Comparison of ENCODE assay signal across 2 cellular contexts in the genomic region with DNA sequence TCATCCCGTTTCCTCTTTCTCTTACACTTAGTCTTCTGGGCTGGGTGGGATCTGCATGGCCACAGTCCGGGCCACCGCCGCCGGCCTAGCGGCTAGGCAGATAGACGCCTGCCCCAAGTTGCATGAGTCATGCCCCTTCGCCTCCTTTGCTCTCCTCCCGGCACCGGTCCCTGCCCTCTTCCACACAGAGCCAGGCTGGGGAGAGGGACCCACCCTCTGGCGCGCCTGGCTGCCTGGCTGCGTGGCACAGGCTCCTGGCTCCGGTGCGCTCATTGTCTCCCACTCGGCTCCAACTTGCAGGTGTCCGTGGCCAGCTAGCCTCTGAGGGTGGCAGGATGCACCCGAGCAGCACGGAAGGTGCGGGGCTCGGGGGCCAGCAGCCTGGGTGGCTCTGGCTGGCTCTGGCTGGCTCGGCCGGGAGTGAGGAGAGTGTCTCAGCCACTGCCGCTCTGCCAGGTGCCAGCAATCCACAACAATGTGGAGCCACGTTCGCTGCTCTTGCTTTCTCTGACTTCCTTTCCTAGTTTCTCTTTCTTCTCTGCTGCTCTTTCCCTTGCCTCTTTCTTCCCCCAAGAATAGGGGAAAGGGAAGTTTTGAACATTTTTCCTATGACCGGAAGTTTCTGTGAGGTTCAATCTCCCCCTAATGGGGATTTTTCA.
TF ChIP-seq lines count a peak whose summit lies in the region.

No MANE protein-coding gene starts in this region.

TF ChIP-seq in HepG2, 621 proteins besides CTCF, POLR2A, EP300 and RAD21:
- TF ChIP-seq ZNF282 (IDR thresholded peaks at IDR 0.05; ENCODE audit: partially characterized antibody) (no peak), RBFOX2 (IDR thresholded peaks at IDR 0.05; ENCODE audit: low read depth, low read length) (peak; percentile 66), XRCC5 (optimal IDR thresholded peaks at IDR 0.05; ENCODE audit: low read length) (no peak), ZC3H13 (CRISPR knock-in tag; IDR thresholded peaks at IDR 0.05) (peak; percentile 51; the same call in 1 of the 2 replicates), ZC3H4 (CRISPR knock-in tag; IDR thresholded peaks at IDR 0.05; ENCODE audit: borderline replicate concordance) (no peak), AGO2 (optimal IDR thresholded peaks at IDR 0.05; ENCODE audit: low read depth, low read length) (peak; percentile 86)
- TF ChIP-seq, protein P1, sequence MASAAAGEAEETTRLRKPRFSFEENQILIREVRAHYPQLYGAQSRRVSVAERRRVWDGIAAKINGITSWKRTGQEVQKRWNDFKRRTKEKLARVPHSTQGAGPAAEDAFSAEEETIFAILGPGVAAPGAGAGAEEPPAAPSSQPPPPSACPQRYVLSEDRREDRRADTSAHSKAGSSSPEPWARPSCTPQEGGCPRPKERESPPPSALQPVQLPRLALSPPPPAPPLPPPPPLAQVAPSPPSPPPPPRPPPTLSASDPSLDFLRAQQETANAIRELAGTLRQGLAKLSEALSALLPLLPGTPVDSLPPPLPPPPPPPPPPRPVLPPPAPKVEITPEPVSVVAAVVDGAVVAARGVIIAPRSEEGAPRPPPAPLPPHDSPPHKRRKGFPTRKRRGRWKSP (CRISPR knock-in tag; IDR thresholded peaks at IDR 0.05): no peak
- TF ChIP-seq, protein P2, sequence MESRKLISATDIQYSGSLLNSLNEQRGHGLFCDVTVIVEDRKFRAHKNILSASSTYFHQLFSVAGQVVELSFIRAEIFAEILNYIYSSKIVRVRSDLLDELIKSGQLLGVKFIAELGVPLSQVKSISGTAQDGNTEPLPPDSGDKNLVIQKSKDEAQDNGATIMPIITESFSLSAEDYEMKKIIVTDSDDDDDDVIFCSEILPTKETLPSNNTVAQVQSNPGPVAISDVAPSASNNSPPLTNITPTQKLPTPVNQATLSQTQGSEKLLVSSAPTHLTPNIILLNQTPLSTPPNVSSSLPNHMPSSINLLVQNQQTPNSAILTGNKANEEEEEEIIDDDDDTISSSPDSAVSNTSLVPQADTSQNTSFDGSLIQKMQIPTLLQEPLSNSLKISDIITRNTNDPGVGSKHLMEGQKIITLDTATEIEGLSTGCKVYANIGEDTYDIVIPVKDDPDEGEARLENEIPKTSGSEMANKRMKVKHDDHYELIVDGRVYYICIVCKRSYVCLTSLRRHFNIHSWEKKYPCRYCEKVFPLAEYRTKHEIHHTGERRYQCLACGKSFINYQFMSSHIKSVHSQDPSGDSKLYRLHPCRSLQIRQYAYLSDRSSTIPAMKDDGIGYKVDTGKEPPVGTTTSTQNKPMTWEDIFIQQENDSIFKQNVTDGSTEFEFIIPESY (CRISPR knock-in tag; IDR thresholded peaks at IDR 0.05): peak; percentile 8; the same call in 1 of the 2 replicates
- TF ChIP-seq, protein P3, sequence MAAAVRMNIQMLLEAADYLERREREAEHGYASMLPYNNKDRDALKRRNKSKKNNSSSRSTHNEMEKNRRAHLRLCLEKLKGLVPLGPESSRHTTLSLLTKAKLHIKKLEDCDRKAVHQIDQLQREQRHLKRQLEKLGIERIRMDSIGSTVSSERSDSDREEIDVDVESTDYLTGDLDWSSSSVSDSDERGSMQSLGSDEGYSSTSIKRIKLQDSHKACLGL (CRISPR knock-in tag; IDR thresholded peaks at IDR 0.05): no peak

TF ChIP-seq in K562, 482 proteins besides CTCF, POLR2A, EP300 and RAD21:
- no peak for TF ChIP-seq ZNF3 (CRISPR knock-in tag; IDR thresholded peaks at IDR 0.05)
- TF ChIP-seq ARHGAP35 (IDR thresholded peaks at IDR 0.05; ENCODE audit: partially characterized antibody): no peak
- no peak for TF ChIP-seq PPARD (CRISPR knock-in tag; IDR thresholded peaks at IDR 0.05)
- no peak for TF ChIP-seq TBL1XR1 (IDR thresholded peaks at IDR 0.05; ENCODE audit: low read length in 2 of 2)
- TF ChIP-seq CCAR2 (IDR thresholded peaks at IDR 0.05; ENCODE audit: low read depth, low read length): no peak
- no peak for TF ChIP-seq KLF13 (tag; IDR thresholded peaks at IDR 0.05; ENCODE audit: borderline replicate concordance, low read depth)
- TF ChIP-seq POLR2G (IDR thresholded peaks at IDR 0.05; ENCODE audit: low read depth, low read length): peak; percentile 64
- TF ChIP-seq ZNF699 (CRISPR knock-in tag; IDR thresholded peaks at IDR 0.05; ENCODE audit: insufficient replicate concordance): no peak
- peak; percentile 61 for TF ChIP-seq RBFOX2 (IDR thresholded peaks at IDR 0.05; ENCODE audit: low read depth, low read length)
- TF ChIP-seq, protein P4, sequence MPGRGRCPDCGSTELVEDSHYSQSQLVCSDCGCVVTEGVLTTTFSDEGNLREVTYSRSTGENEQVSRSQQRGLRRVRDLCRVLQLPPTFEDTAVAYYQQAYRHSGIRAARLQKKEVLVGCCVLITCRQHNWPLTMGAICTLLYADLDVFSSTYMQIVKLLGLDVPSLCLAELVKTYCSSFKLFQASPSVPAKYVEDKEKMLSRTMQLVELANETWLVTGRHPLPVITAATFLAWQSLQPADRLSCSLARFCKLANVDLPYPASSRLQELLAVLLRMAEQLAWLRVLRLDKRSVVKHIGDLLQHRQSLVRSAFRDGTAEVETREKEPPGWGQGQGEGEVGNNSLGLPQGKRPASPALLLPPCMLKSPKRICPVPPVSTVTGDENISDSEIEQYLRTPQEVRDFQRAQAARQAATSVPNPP (IDR thresholded peaks at IDR 0.05; ENCODE audit: borderline replicate concordance, insufficient read depth, insufficient read length): no peak
- TF ChIP-seq, protein P2 (CRISPR knock-in tag; IDR thresholded peaks at IDR 0.05): peak; percentile 70
